In the genomic region with DNA sequence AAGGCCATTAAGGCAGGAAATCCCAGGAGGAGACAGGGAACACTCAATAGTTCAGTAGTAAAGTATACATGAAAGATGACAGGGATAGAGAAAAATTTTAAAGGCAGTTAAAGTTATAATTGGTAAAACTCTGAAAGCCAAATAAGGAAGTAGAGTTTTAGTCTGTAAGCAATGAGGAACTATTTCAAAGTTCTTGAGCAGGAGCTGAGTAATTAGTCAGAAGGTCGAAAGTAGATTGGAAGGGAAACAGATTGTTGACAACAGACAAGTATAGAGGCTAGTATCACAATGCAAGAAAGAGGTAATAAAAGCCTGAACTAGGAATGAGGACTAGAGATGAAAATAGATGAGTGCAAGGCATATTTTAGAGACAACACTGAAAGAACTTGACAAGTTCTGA, we compare ENCODE assay signal across 12 cellular contexts.
DNase-seq lines count a peak whose midpoint lies in the region; ATAC-seq and TF ChIP-seq lines count a peak whose summit lies in the region.
"Had no signal": no experiment of that assay in that cellular context is flagged by ENCODE, and none has a peak within 500 bp of the region (broad histone marks: within the 10 kb centered on the region; RNA-seq: fewer than 3 reads in every experiment).

No MANE protein-coding gene starts in this region.

- no peaks in the 10 kb centered on the region for H3K9me2 ChIP-seq in SK-N-SH

- peak; percentile 75 for ATAC-seq in HG03565 (IDR thresholded peaks at IDR 0.05; ENCODE audit: unreplicated experiment)
- no peak for ATAC-seq in GM18517 (IDR thresholded peaks at IDR 0.05; ENCODE audit: unreplicated experiment)
- no peak for ATAC-seq in HG02642 (IDR thresholded peaks at IDR 0.05; ENCODE audit: poor library complexity, unreplicated experiment)
- ATAC-seq: activated CD8-positive, alpha-beta T cell treated with anti-CD3 and anti-CD28 coated beads for 36 hours had no signal

- DNase-seq in GM10248 (ENCODE audit: extremely low spot score) (peak; percentile 34), NCI-H748 (lab: John Stamatoyannopoulos, UW; ENCODE audit: unreplicated experiment) (no peak), SK-N-SH (no peak)
- DNase-seq: activated CD8-positive, alpha-beta T cell treated with anti-CD3 and anti-CD28 coated beads for 36 hours; DMS79 treated with DMSO at 0.1 percent for 48 hours; left ventricle myocardium inferior; NCI-H1105 treated with DMSO at 0.1 percent for 48 hours had no signal

- CTCF ChIA-PET in GM10248 (lab: Yijun Ruan, JAX): interaction anchor here (1.1 to 3.7 kb wide), 3 partner anchors 14 to 72 kb away, joined by 3 to 15 read pairs (median 7); no protein-coding TSS in a partner anchor
- CTCF ChIA-PET in SK-N-SH (lab: Yijun Ruan, JAX): no interaction called here

- no peak overlapping the region for H3K9ac ChIP-seq in SK-N-SH

- WGBS in SK-N-SH (ENCODE audit: low lambda C conversion rate): 76% methylated on average over 1 of the region's 1 CpG

- no peaks in the 10 kb centered on the region for H3K27me3 ChIP-seq in neutrophil
- H3K27me3 ChIP-seq in SK-N-SH (ENCODE audit: insufficient read depth): no peaks in the 10 kb centered on the region

- POLR2A ChIA-PET in GM10248 (lab: Yijun Ruan, JAX): no interaction called here
- POLR2A ChIA-PET in SK-N-SH (lab: Yijun Ruan, JAX): no interaction called here

- H3K36me3 ChIP-seq in neutrophil (peaks cover 11% of the 10 kb centered on the region), SK-N-SH (replicated peaks in 1 of 2; ENCODE audit: control insufficient read depth in 1 of 2, insufficient read depth in 2 of 2, low read length in 1 of 2) (peaks cover 0 to 11% of the 10 kb centered on the region in 2 experiments)
- H3K36me3 ChIP-seq: left ventricle myocardium inferior had no signal

- peaks cover 6% of the 10 kb centered on the region for H3F3A ChIP-seq in SK-N-SH (replicated peaks; ENCODE audit: insufficient read depth)

- H3K4me1 ChIP-seq in neutrophil (ENCODE audit: control insufficient read depth in 1 of 2, insufficient read depth in 1 of 2, low read depth in 1 of 2, low read length in 1 of 2) (peaks cover 19 to 36% of the 10 kb centered on the region in 2 experiments), SK-N-SH (ENCODE audit: control insufficient read depth in 1 of 2, insufficient read depth in 2 of 2, low read depth in 1 of 2, low read length in 1 of 2) (peaks cover 0 to 9% of the 10 kb centered on the region in 2 experiments; a peak in 1 of 4 replicates)
- H3K4me1 ChIP-seq: left ventricle myocardium inferior had no signal

- no peaks in the 10 kb centered on the region for H3K9me3 ChIP-seq in neutrophil
- no peaks in the 10 kb centered on the region for H3K9me3 ChIP-seq in SK-N-SH
- H3K9me3 ChIP-seq: left ventricle myocardium inferior had no signal

- TF ChIP-seq RAD21 in SK-N-SH (IDR thresholded peaks at IDR 0.05; ENCODE audit: low read length): no peak

- H4K20me1 ChIP-seq in SK-N-SH (ENCODE audit: insufficient read depth): no peaks in the 10 kb centered on the region

- TF ChIP-seq EP300 in SK-N-SH (IDR thresholded peaks at IDR 0.05; ENCODE audit: borderline replicate concordance in 1 of 2, low read depth in 1 of 2, low read length in 1 of 2): no peak

- H3K4me3 ChIP-seq in neutrophil (ENCODE audit: low read depth in 1 of 2, low read length in 1 of 2) (no peak overlapping the region), SK-N-SH (ENCODE audit: low read depth in 2 of 2, low read length in 1 of 2) (no peak overlapping the region)
- H3K4me3 ChIP-seq: left ventricle myocardium inferior had no signal

- H3K79me2 ChIP-seq in SK-N-SH (ENCODE audit: insufficient read depth): 0 out of 2 replicates have a peak, but pooled peaks cover 3% of the 10 kb centered on the region

- TF ChIP-seq CTCF in GM10248 (IDR thresholded peaks at IDR 0.05; ENCODE audit: control extremely low read depth, extremely low read depth, low read depth, missing control alignments) (no peak), VCaP (conservative IDR thresholded peaks at IDR 0.05) (no peak), neutrophil (IDR thresholded peaks at IDR 0.05) (no peak), SK-N-SH (IDR thresholded peaks at IDR 0.05) (no peak)

- H3K4me2 ChIP-seq in SK-N-SH: no peak overlapping the region

- H2AFZ ChIP-seq in SK-N-SH (ENCODE audit: low read depth): no peak overlapping the region

- H3K27ac ChIP-seq in VCaP (peak overlapping the region; percentile 99), neutrophil (peak overlapping the region; percentile 88), SK-N-SH (ENCODE audit: low read depth in 2 of 2, low read length in 1 of 2) (no peak overlapping the region)
- H3K27ac ChIP-seq: left ventricle myocardium inferior had no signal

TF ChIP-seq in SK-N-SH, 30 proteins besides CTCF, POLR2A, EP300 and RAD21:
- no peak for TF ChIP-seq SMC3 (IDR thresholded peaks at IDR 0.05; ENCODE audit: low read depth, low read length)
- no peak for TF ChIP-seq SIN3A (IDR thresholded peaks at IDR 0.05; ENCODE audit: borderline replicate concordance, low read depth, low read length)
- TF ChIP-seq NRF1 (IDR thresholded peaks at IDR 0.05; ENCODE audit: low read depth, low read length): no peak
- TF ChIP-seq CHD2 (IDR thresholded peaks at IDR 0.05; ENCODE audit: low read length, partially characterized antibody): no peak
- TF ChIP-seq TCF12 (IDR thresholded peaks at IDR 0.05): no peak

Comparison
In these comparisons a context has a peak if more than half of its experiments do, and no peak if none do; other contexts are left out.
1. H3K27ac ChIP-seq: peak in VCaP (single experiment) and neutrophil (single experiment); none in SK-N-SH (0 of 2).